In the genomic region with DNA sequence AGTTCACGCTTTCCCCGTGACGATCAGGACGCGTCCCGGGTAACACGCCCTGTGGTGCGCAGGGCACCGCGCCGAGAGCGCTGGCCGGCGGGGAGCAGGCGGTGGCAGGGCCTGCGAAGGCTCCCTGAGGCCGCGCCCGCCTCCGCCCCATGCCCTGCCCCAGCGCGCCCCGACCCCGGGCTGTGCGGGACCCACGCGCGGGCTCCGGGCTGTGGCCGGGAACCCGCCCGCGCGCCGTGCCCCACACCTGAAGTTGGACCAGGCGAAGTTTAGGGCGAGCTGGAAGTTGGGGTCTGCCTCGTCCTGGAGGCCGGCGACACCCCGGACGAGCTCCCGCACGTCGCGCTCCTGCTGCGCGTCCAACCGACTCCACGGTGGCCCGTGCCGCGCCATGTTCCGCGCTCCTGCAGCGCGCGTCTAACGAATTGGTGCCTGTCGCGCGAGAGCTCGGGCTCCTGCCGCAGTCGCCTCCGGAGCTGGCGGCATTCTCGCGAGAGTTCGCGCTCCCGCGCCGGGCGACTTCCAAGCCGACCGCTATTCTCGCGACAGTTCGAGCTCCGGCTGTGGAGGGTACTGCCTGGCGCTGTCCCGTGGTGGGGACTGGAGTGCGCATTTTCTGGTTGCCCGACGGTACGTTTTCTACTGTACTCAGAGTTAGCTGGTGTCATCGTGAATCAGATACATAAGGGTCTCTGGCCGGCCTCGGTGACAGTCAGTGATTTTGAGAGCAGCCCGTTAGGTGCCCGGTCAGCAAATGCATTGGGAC, we compare ENCODE assay signal across 8 cellular contexts. TPM values are rescaled to one million over a fixed set of nuclear protein-coding genes. Genes with fewer than 3 reads are reported as not detected.
DNase-seq lines count a peak whose midpoint lies in the region; ATAC-seq and FAIRE-seq lines count a peak whose summit lies in the region.

A gene (minus strand): TSS at position 419 of the 766 bp plus-strand sequence. CDS start 26 bp downstream, at position 393.

- peaks cover under 1% of the 10 kb centered on the region for H3K36me3 Mint-ChIP-seq in T-helper 17 cell (ENCODE audit: low read depth)

- ATAC-seq in GM18502 (IDR thresholded peaks at IDR 0.05; ENCODE audit: poor library complexity, unreplicated experiment), result peak; percentile 95
- ATAC-seq in HG02943 (IDR thresholded peaks at IDR 0.05; ENCODE audit: low read depth, unreplicated experiment), result peak; percentile 88
- ATAC-seq in T-helper 17 cell, result peak; percentile 95
- peak; percentile 98 to 99 for ATAC-seq in right cardiac atrium

- no peaks in the 10 kb centered on the region for H3K27me3 Mint-ChIP-seq in T-helper 17 cell

- DNase-seq in NCI-H187 (lab: John Stamatoyannopoulos, UW) (peak; percentile 71 to 79), T-helper 17 cell (peak; percentile 92 to 99 (median 93)), right cardiac atrium (peak; percentile 99 to 100 (median 100)), pulmonary artery endothelial cell (ENCODE audit: low read depth, low spot score) (peak; percentile 96), urothelium cell line (ENCODE audit: low spot score) (peak; percentile 98)

- H3K4me3 ChIP-seq in right cardiac atrium (ENCODE audit: low read length), result peak within 1 kb of the TSS; percentile 96

- H3K4me1 Mint-ChIP-seq in T-helper 17 cell, result peaks cover 15% of the 10 kb centered on the region

- FAIRE-seq in urothelium cell line (lab: Jason Lieb, UNC), result no peak

- peak within 1 kb of the TSS; percentile 87 for H3K27ac Mint-ChIP-seq in T-helper 17 cell

- intact Hi-C loops in right cardiac atrium (cut with DNase I), result no loop called here

- H3K27ac ChIP-seq in angular gyrus (ENCODE audit: low read depth, low read length) (peak within 1 kb of the TSS; percentile 87), right cardiac atrium (ENCODE audit: low read length) (peak within 1 kb of the TSS; percentile 90)

- H3K4me1 ChIP-seq in right cardiac atrium (ENCODE audit: control insufficient read depth, insufficient read depth, low read length), result no peaks in the 10 kb centered on the region

- H3K9me3 ChIP-seq in T-helper 17 cell (ENCODE audit: control insufficient read depth, low read length, poor library complexity, severe bottlenecking), result no peaks in the 10 kb centered on the region
- no peaks in the 10 kb centered on the region for H3K9me3 ChIP-seq in right cardiac atrium (ENCODE audit: control insufficient read depth, low read length)

- WGBS in right cardiac atrium, result under 1% methylated on average over 92 of the region's 92 CpGs

- no peaks in the 10 kb centered on the region for H3K27me3 ChIP-seq in right cardiac atrium (ENCODE audit: control insufficient read depth, insufficient read depth)

- peak within 1 kb of the TSS; percentile 94 for H3K4me3 Mint-ChIP-seq in T-helper 17 cell

RNA-seq across cellular contexts. Expression of the gene that starts here (rescaled TPM):
- total RNA-seq in T-helper 17 cell (10 to 100 TPM; 21.1 to 22.3 TPM), right cardiac atrium (10 to 100 TPM in 3 of 4 donors, 1 to 10 TPM in 1; 9.8 to 16.4 (median 11.9) TPM), pulmonary artery endothelial cell (17.5 and 23.3 TPM in 2 replicates)
- polyA plus RNA-seq in right cardiac atrium, result 6.5 TPM

Comparison
In these comparisons a context has a peak if more than half of its experiments do, and no peak if none do; other contexts are left out.
1. Peak in every context shown above with its lines: DNase-seq, ATAC-seq, H3K4me3 ChIP-seq and H3K27ac ChIP-seq.